Comparison of ENCODE assay signal across 19 cellular contexts in genomic region chr9:134035041-134036039, GRCh38.
"Had no signal": no experiment of that assay in that cellular context is flagged by ENCODE, and none has a peak within 500 bp of the region (broad histone marks: within the 10 kb centered on the region; RNA-seq: fewer than 3 reads in every experiment).

No MANE protein-coding gene starts in this region.

- H3K27ac Mint-ChIP-seq: activated CD4-positive, alpha-beta T cell treated with anti-CD3 and anti-CD28 coated beads, Interleukin-2, amount 10 ng/mL, durations not matched to agents 7 days and 5 days; activated T-helper 17 cell treated with anti-CD3 and anti-CD28 coated beads, Interleukin-2, amount 50 U/mL, for 72 hours; dendritic cell treated with granulocyte-macrophage colony-stimulating factor and Interleukin-4, amounts not matched to agents 40 ng/mL and 50 ng/mL, for 4 days; memory B cell had no signal

- H3K27me3 Mint-ChIP-seq: activated CD4-positive, alpha-beta T cell treated with anti-CD3 and anti-CD28 coated beads, Interleukin-2, amount 10 ng/mL, durations not matched to agents 7 days and 5 days; activated naive CD4-positive, alpha-beta T cell treated with anti-CD3 and anti-CD28 coated beads, Interleukin-2, amount 50 U/mL, for 24 hours; activated T-helper 17 cell treated with anti-CD3 and anti-CD28 coated beads, Interleukin-2, amount 50 U/mL, for 72 hours; dendritic cell treated with granulocyte-macrophage colony-stimulating factor and Interleukin-4, amounts not matched to agents 40 ng/mL and 50 ng/mL, for 4 days; memory B cell; naive thymus-derived CD8-positive, alpha-beta T cell had no signal

- H3K4me3 Mint-ChIP-seq: activated CD4-positive, alpha-beta T cell treated with anti-CD3 and anti-CD28 coated beads, Interleukin-2, amount 10 ng/mL, durations not matched to agents 7 days and 5 days; activated naive CD4-positive, alpha-beta T cell treated with anti-CD3 and anti-CD28 coated beads, Interleukin-2, amount 50 U/mL, for 24 hours; activated T-helper 17 cell treated with anti-CD3 and anti-CD28 coated beads, Interleukin-2, amount 50 U/mL, for 72 hours; dendritic cell treated with granulocyte-macrophage colony-stimulating factor and Interleukin-4, amounts not matched to agents 40 ng/mL and 50 ng/mL, for 4 days; memory B cell; naive thymus-derived CD8-positive, alpha-beta T cell had no signal

- H3K9me3 Mint-ChIP-seq: activated naive CD4-positive, alpha-beta T cell treated with anti-CD3 and anti-CD28 coated beads, Interleukin-2, amount 50 U/mL, for 24 hours; activated T-helper 17 cell treated with anti-CD3 and anti-CD28 coated beads, Interleukin-2, amount 50 U/mL, for 72 hours; dendritic cell treated with granulocyte-macrophage colony-stimulating factor and Interleukin-4, amounts not matched to agents 40 ng/mL and 50 ng/mL, for 4 days had no signal

- ATAC-seq: activated T-helper 17 cell treated with anti-CD3 and anti-CD28 coated beads, Interleukin-2, amount 50 U/mL, for 72 hours; gastrocnemius medialis; heart right ventricle; mucosa of descending colon; naive thymus-derived CD8-positive, alpha-beta T cell; stimulated activated naive CD8-positive, alpha-beta T cell treated with anti-CD3 and anti-CD28 coated beads, Interleukin-15, Interleukin-2, amounts not matched to agents 100 U/mL and 50 U/mL, for 24 hours had no signal

- H3K4me1 Mint-ChIP-seq: activated CD4-positive, alpha-beta T cell treated with anti-CD3 and anti-CD28 coated beads, Interleukin-2, amount 10 ng/mL, durations not matched to agents 7 days and 5 days; activated naive CD4-positive, alpha-beta T cell treated with anti-CD3 and anti-CD28 coated beads, Interleukin-2, amount 50 U/mL, for 24 hours; activated T-helper 17 cell treated with anti-CD3 and anti-CD28 coated beads, Interleukin-2, amount 50 U/mL, for 72 hours; memory B cell had no signal

- DNase-seq: activated CD4-positive, alpha-beta T cell treated with anti-CD3 and anti-CD28 coated beads, Interleukin-2, amount 10 ng/mL, durations not matched to agents 7 days and 5 days; activated CD4-positive, CD25-positive, alpha-beta regulatory T cell; activated CD8-positive, alpha-beta memory T cell treated with anti-CD3 and anti-CD28 coated beads, Interleukin-2, amount 50 U/mL, for 48 hours; amniotic stem cell; effector memory CD4-positive, alpha-beta T cell; gastrocnemius medialis; heart right ventricle; naive thymus-derived CD8-positive, alpha-beta T cell; small intestine; stimulated activated CD4-positive, alpha-beta T cell treated with anti-CD3 and anti-CD28 coated beads, Interleukin-4, amount 100 ng/mL, for 4 hours; stimulated activated CD8-positive, alpha-beta memory T cell treated with anti-CD3 and anti-CD28 coated beads, Interleukin-4, amount 100 ng/mL, for 48 hours; stimulated activated naive CD8-positive, alpha-beta T cell treated with anti-CD3 and anti-CD28 coated beads, Interleukin-15, Interleukin-2, amounts not matched to agents 100 U/mL and 50 U/mL, for 24 hours; T-helper 2 cell; transverse colon had no signal
